ENCODE assay signal across 15 cellular contexts in genomic region chr6:95593025-95593424, GRCh38. TPM values are rescaled to one million over a fixed set of nuclear protein-coding genes. Genes with fewer than 3 reads are reported as not detected.
DNase-seq lines count a peak whose midpoint lies in the region; ATAC-seq and TF ChIP-seq lines count a peak whose summit lies in the region.
"Had no signal": no experiment of that assay in that cellular context is flagged by ENCODE, and none has a peak within 500 bp of the region (broad histone marks: within the 10 kb centered on the region; RNA-seq: fewer than 3 reads in every experiment).

No MANE protein-coding gene starts in this region.

- no TSS peak for BruUV-seq in Caco-2 (replicated peaks; lab: Mats Ljungman, UMichigan)

- intact Hi-C loops in right lobe of liver (cut with DNase I) (no loop called here), Caco-2 (cut with micrococcal nuclease; ENCODE audit: unreplicated experiment) (no loop called here)

- peaks cover 3 to 4% of the 10 kb centered on the region in 2 donors for H3K9me3 Mint-ChIP-seq in stimulated activated naive B cell treated with anti-CD40 and anti-IgM and Interleukin-4, amounts not matched to agents 10 μg/mL and 1 μg/mL and 100 μg/mL, for 72 hours
- peaks cover 20% of the 10 kb centered on the region for H3K9me3 Mint-ChIP-seq in Caco-2 (ENCODE audit: unreplicated experiment)
- peaks cover 0 to 6% of the 10 kb centered on the region in 2 donors for H3K9me3 Mint-ChIP-seq in activated naive CD4-positive, alpha-beta T cell treated with anti-CD3 and anti-CD28 coated beads, Interleukin-2, amount 50 U/mL, for 72 hours

- WGBS in right lobe of liver (ENCODE audit: insufficient coverage, low coverage, low lambda C conversion rate, missing lambda C conversion rate), result 15% methylated on average over 2 of the region's 2 CpGs

- no peak overlapping the region for H3K27ac Mint-ChIP-seq in stimulated activated naive B cell treated with anti-CD40 and anti-IgM and Interleukin-4, amounts not matched to agents 10 μg/mL and 1 μg/mL and 100 μg/mL, for 72 hours
- no peak overlapping the region for H3K27ac Mint-ChIP-seq in Caco-2 (ENCODE audit: unreplicated experiment)
- no peak overlapping the region for H3K27ac Mint-ChIP-seq in activated naive CD4-positive, alpha-beta T cell treated with anti-CD3 and anti-CD28 coated beads, Interleukin-2, amount 50 U/mL, for 72 hours

- H3K27me3 Mint-ChIP-seq in stimulated activated naive B cell treated with anti-CD40 and anti-IgM and Interleukin-4, amounts not matched to agents 10 μg/mL and 1 μg/mL and 100 μg/mL, for 72 hours, result no peaks in the 10 kb centered on the region
- no peaks in the 10 kb centered on the region for H3K27me3 Mint-ChIP-seq in Caco-2 (ENCODE audit: insufficient read depth, unreplicated experiment)

- H3K27ac ChIP-seq in right lobe of liver, result peak overlapping the region in 2 of 3 donors; percentile 41 to 43
- H3K27ac ChIP-seq: uterus had no signal

- H3K4me1 ChIP-seq in right lobe of liver (peaks cover 0 to 19% (median 5%) of the 10 kb centered on the region in 4 donors), Caco-2 (no peaks in the 10 kb centered on the region)
- H3K4me1 ChIP-seq: uterus had no signal

- H3K27me3 ChIP-seq in right lobe of liver, result no peaks in the 10 kb centered on the region
- H3K27me3 ChIP-seq in Caco-2 (replicated peaks; ENCODE audit: control insufficient read depth, insufficient read depth, low read length), result no peaks in the 10 kb centered on the region
- H3K27me3 ChIP-seq: uterus had no signal

- no peak overlapping the region for H3K4me3 Mint-ChIP-seq in stimulated activated naive B cell treated with anti-CD40 and anti-IgM and Interleukin-4, amounts not matched to agents 10 μg/mL and 1 μg/mL and 100 μg/mL, for 72 hours
- H3K4me3 Mint-ChIP-seq in Caco-2 (ENCODE audit: unreplicated experiment), result no peak overlapping the region
- H3K4me3 Mint-ChIP-seq: neural crest cell had no signal

- peaks cover 6 to 7% of the 10 kb centered on the region in 2 donors for H3K4me1 Mint-ChIP-seq in stimulated activated naive B cell treated with anti-CD40 and anti-IgM and Interleukin-4, amounts not matched to agents 10 μg/mL and 1 μg/mL and 100 μg/mL, for 72 hours
- H3K4me1 Mint-ChIP-seq in Caco-2 (ENCODE audit: low read depth, unreplicated experiment), result no peaks in the 10 kb centered on the region
- H3K4me1 Mint-ChIP-seq: neural crest cell had no signal

- H3K36me3 Mint-ChIP-seq in stimulated activated naive B cell treated with anti-CD40 and anti-IgM and Interleukin-4, amounts not matched to agents 10 μg/mL and 1 μg/mL and 100 μg/mL, for 72 hours, result peaks cover 9 to 22% of the 10 kb centered on the region in 2 donors
- H3K36me3 Mint-ChIP-seq in Caco-2 (ENCODE audit: insufficient read depth, unreplicated experiment), result no peaks in the 10 kb centered on the region
- H3K36me3 Mint-ChIP-seq in activated naive CD4-positive, alpha-beta T cell treated with anti-CD3 and anti-CD28 coated beads, Interleukin-2, amount 50 U/mL, for 72 hours, result peaks cover 18 to 30% of the 10 kb centered on the region in 2 donors

- DNase-seq in COLO668 (lab: John Stamatoyannopoulos, UW; ENCODE audit: unreplicated experiment) (peak; percentile 13), NCI-H2029 (lab: John Stamatoyannopoulos, UW) (peak; percentile 61), right lobe of liver (peak in 1 of 3 donors; percentile 80), Caco-2 (no peak)
- no peak for DNase-seq in stimulated activated naive B cell treated with anti-CD40 and anti-IgM and Interleukin-4, amounts not matched to agents 10 μg/mL and 1 μg/mL and 100 μg/mL, for 72 hours
- DNase-seq in activated naive CD4-positive, alpha-beta T cell treated with anti-CD3 and anti-CD28 coated beads, Interleukin-2, amount 50 U/mL, for 72 hours (ENCODE audit: low spot score in 2 of 2), result no peak
- DNase-seq: activated effector memory CD4-positive, alpha-beta T cell treated with Interleukin-2 at 50 U/mL for 16 hours; mesendoderm; right cardiac atrium; SIG-M5; uterus had no signal

- POLR2A ChIA-PET in Caco-2 (lab: Charles Lee), result no interaction called here

- CTCF ChIA-PET in Caco-2 (lab: Charles Lee), result no interaction called here

- H3K9me3 ChIP-seq in right lobe of liver (no peaks in the 10 kb centered on the region), Caco-2 (peaks cover 3% of the 10 kb centered on the region; the same call in 1 of the 2 replicates)
- H3K9me3 ChIP-seq: uterus had no signal

- no peak for TF ChIP-seq POLR2A in right lobe of liver (IDR thresholded peaks at IDR 0.05)

- H3K4me3 ChIP-seq in right lobe of liver (no peak overlapping the region), Caco-2 (ENCODE audit: low read depth, low read length) (no peak overlapping the region)
- H3K4me3 ChIP-seq: uterus had no signal

- H3K36me3 ChIP-seq in right lobe of liver (no peaks in the 10 kb centered on the region), Caco-2 (ENCODE audit: control insufficient read depth, insufficient read depth, low read length) (no peaks in the 10 kb centered on the region; the same call in 1 of the 2 replicates)
- H3K36me3 ChIP-seq: uterus had no signal

- TF ChIP-seq CTCF in right lobe of liver (IDR thresholded peaks at IDR 0.05) (no peak), Caco-2 (IDR thresholded peaks at IDR 0.05; ENCODE audit: insufficient read depth in 1 of 2, low read depth in 1 of 2, low read length in 1 of 2, severe bottlenecking in 1 of 2, unreplicated experiment in 1 of 2) (no peak)

- ATAC-seq in SK-N-SH treated with all-trans-retinoic acid at 6 μM for 48 hours, result no peak
- ATAC-seq in right lobe of liver, result peak; percentile 96 to 99 (median 98)
- ATAC-seq in stimulated activated naive B cell treated with anti-CD40 and anti-IgM and Interleukin-4, amounts not matched to agents 10 μg/mL and 1 μg/mL and 100 μg/mL, for 72 hours (replicated peaks), result no peak
- no peak for ATAC-seq in HG03565 (IDR thresholded peaks at IDR 0.05; ENCODE audit: unreplicated experiment)
- no peak for ATAC-seq in activated naive CD4-positive, alpha-beta T cell treated with anti-CD3 and anti-CD28 coated beads, Interleukin-2, amount 50 U/mL, for 72 hours
- ATAC-seq: activated CD4-positive, CD25-positive, alpha-beta regulatory T cell treated with anti-CD3 and anti-CD28 coated beads, Interleukin-2, amount 50 U/mL, for 24 hours; right cardiac atrium had no signal

TF ChIP-seq in SK-N-SH treated with all-trans-retinoic acid at 6 μM for 48 hours, 23 proteins besides CTCF, POLR2A, EP300 and RAD21:
- TF ChIP-seq ISL1 (CRISPR knock-in tag; IDR thresholded peaks at IDR 0.05), result peak; percentile 57
- TF ChIP-seq PATZ1 (CRISPR knock-in tag; IDR thresholded peaks at IDR 0.05; ENCODE audit: borderline replicate concordance), result no peak
TF ChIP-seq in SK-N-SH treated with all-trans-retinoic acid at 6 μM for 48 hours: peak in this region for 1.

RNA-seq across cellular contexts. Expression of gene MANEA, which starts 15.7 kb away (rescaled TPM):
- total RNA-seq in right lobe of liver (10 to 100 TPM; 12.5 to 32.7 (median 22.1) TPM), Caco-2 (2022) (15.7 and 17.1 TPM in 2 replicates)
- total RNA-seq in activated naive CD4-positive, alpha-beta T cell treated with anti-CD3 and anti-CD28 coated beads, Interleukin-2, amount 50 U/mL, for 72 hours, result 10 to 100 TPM; 15.6 to 16.4 TPM

Comparison
In these comparisons a context has a peak if more than half of its experiments do, and no peak if none do; other contexts are left out.
1. DNase-seq: peak in COLO668 (single experiment) and NCI-H2029 (single experiment); none in stimulated activated naive B cell treated with anti-CD40 and anti-IgM and Interleukin-4, amounts not matched to agents 10 μg/mL and 1 μg/mL and 100 μg/mL, for 72 hours (single experiment), Caco-2 (0 of 2) and activated naive CD4-positive, alpha-beta T cell treated with anti-CD3 and anti-CD28 coated beads, Interleukin-2, amount 50 U/mL, for 72 hours (0 of 2).
2. ATAC-seq: peak in right lobe of liver (4 of 4); none in SK-N-SH treated with all-trans-retinoic acid at 6 μM for 48 hours (single experiment), stimulated activated naive B cell treated with anti-CD40 and anti-IgM and Interleukin-4, amounts not matched to agents 10 μg/mL and 1 μg/mL and 100 μg/mL, for 72 hours (0 of 2), HG03565 (single experiment) and activated naive CD4-positive, alpha-beta T cell treated with anti-CD3 and anti-CD28 coated beads, Interleukin-2, amount 50 U/mL, for 72 hours (0 of 2).